In genomic region chr21:14686466-14687276, GRCh38 we compare ENCODE assay signal across 7 cellular contexts.
DNase-seq lines count a peak whose midpoint lies in the region; ATAC-seq and TF ChIP-seq lines count a peak whose summit lies in the region.

No MANE protein-coding gene starts in this region.

- peaks cover 0 to 26% of the 10 kb centered on the region in 2 donors for H3K27me3 Mint-ChIP-seq in natural killer cell treated with Interleukin-12 subunit alpha and Interleukin-12 subunit beta and Interleukin-15 and Interleukin-18, amount 100 ng/mL, for 72 hours

- H3K9me3 Mint-ChIP-seq in natural killer cell treated with Interleukin-12 subunit alpha and Interleukin-12 subunit beta and Interleukin-15 and Interleukin-18, amount 100 ng/mL, for 72 hours, result peaks cover 7% of the 10 kb centered on the region

- no peak overlapping the region for H3K4me3 ChIP-seq in NB4 (ENCODE audit: low read depth, low read length)

- TF ChIP-seq CTCF in NB4 (IDR thresholded peaks at IDR 0.05; ENCODE audit: low read depth, low read length), result no peak

- peaks cover 23% of the 10 kb centered on the region for H3K36me3 Mint-ChIP-seq in natural killer cell treated with Interleukin-12 subunit alpha and Interleukin-12 subunit beta and Interleukin-15 and Interleukin-18, amount 100 ng/mL, for 72 hours

- DNase-seq in NB4 (ENCODE audit: low read depth) (peak; percentile 11), NCI-H146 treated with DMSO at 0.1 percent for 48 hours (lab: John Stamatoyannopoulos, UW; ENCODE audit: unreplicated experiment) (no peak), NCI-H345 (lab: John Stamatoyannopoulos, UW) (no peak), iPS-NIHi7 (ENCODE audit: extremely low spot score) (no peak)
- no peak for DNase-seq in natural killer cell treated with Interleukin-12 subunit alpha and Interleukin-12 subunit beta and Interleukin-15 and Interleukin-18, amount 100 ng/mL, for 72 hours (ENCODE audit: low spot score)

- H3K4me3 Mint-ChIP-seq in natural killer cell treated with Interleukin-12 subunit alpha and Interleukin-12 subunit beta and Interleukin-15 and Interleukin-18, amount 100 ng/mL, for 72 hours, result peak overlapping the region; percentile 2

- ATAC-seq in GM19023 (IDR thresholded peaks at IDR 0.05; ENCODE audit: unreplicated experiment) (peak; percentile 64), HG02678 (IDR thresholded peaks at IDR 0.05; ENCODE audit: unreplicated experiment) (peak; percentile 56)
- ATAC-seq in natural killer cell treated with Interleukin-12 subunit alpha and Interleukin-12 subunit beta and Interleukin-15 and Interleukin-18, amount 100 ng/mL, for 72 hours, result peak; percentile 86 to 88

- TF ChIP-seq POLR2A in NB4 (IDR thresholded peaks at IDR 0.05; ENCODE audit: extremely low read depth, insufficient read length), result no peak

- H3K4me1 Mint-ChIP-seq in natural killer cell treated with Interleukin-12 subunit alpha and Interleukin-12 subunit beta and Interleukin-15 and Interleukin-18, amount 100 ng/mL, for 72 hours (ENCODE audit: low read depth in 2 of 2), result peaks cover 38 to 55% of the 10 kb centered on the region in 2 donors

- H3K27ac Mint-ChIP-seq in natural killer cell treated with Interleukin-12 subunit alpha and Interleukin-12 subunit beta and Interleukin-15 and Interleukin-18, amount 100 ng/mL, for 72 hours, result peak overlapping the region; percentile 42 to 57
